Comparison of ENCODE assay signal across 1 cellular context in the genomic region with DNA sequence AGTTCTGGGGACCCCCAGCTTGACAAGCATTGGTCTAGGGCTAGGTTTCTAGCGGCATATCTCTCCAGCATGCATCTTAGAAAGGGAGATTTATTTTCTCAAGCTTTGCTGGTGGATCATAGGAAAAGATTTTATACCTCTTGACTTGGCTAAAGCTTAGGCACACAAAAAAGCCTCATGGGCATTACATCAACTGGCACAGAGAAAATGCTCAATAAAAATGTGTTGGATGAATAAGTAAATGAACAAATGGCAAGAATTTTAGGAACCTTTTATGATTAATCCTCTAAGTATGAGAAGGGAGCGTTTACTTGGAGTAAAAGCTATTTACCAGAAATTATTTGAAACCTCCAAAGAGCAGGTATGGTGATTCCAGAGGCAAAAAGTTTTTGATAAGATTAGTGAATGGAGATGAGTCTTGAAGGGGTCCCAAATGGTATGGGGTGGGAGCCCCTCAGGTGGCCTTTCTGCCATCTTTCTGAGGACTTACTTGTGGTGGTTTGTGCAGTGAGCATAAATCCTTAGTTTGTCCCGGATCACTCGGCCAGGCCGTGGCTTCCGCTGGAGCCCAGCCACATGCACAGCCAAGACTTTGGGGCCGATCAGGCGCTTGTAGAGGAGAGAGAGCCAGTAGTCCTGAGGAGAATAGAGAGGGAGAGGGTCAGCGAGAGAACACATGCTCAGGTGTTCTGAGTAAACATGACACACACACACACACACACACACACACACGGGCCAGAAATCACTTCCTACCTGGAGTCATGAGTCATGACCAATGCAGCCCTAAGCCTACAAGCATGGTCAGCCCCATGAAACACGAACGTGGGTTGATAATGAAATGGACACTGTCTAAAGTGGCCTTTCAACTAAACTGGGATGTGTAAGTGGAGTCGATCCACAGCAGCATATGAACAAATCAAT.
TF ChIP-seq lines count a peak whose summit lies in the region.

No MANE protein-coding gene starts in this region.

TF ChIP-seq in HepG2, 621 proteins besides CTCF, POLR2A, EP300 and RAD21 (continued from another document):
- TF ChIP-seq KAT2B (IDR thresholded peaks at IDR 0.05; ENCODE audit: borderline replicate concordance, low read depth, low read length) (no peak), ZC3H13 (CRISPR knock-in tag; IDR thresholded peaks at IDR 0.05) (no peak), ZBTB14 (CRISPR knock-in tag; IDR thresholded peaks at IDR 0.05) (no peak), ZNF318 (CRISPR knock-in tag; IDR thresholded peaks at IDR 0.05) (no peak), PPARG (CRISPR knock-in tag; conservative IDR thresholded peaks at IDR 0.05) (no peak), MBNL3 (CRISPR knock-in tag; conservative IDR thresholded peaks at IDR 0.05) (no peak), ZNF138 (CRISPR knock-in tag; IDR thresholded peaks at IDR 0.05; ENCODE audit: low read depth) (no peak), ESRRA (CRISPR knock-in tag; IDR thresholded peaks at IDR 0.05; ENCODE audit: low read depth) (no peak), ZMAT5 (CRISPR knock-in tag; IDR thresholded peaks at IDR 0.05; ENCODE audit: borderline replicate concordance, low read depth) (no peak), MED8 (CRISPR knock-in tag; IDR thresholded peaks at IDR 0.05; ENCODE audit: insufficient replicate concordance) (no peak), ZSCAN12 (CRISPR knock-in tag; IDR thresholded peaks at IDR 0.05) (no peak), ZNF337 (CRISPR knock-in tag; IDR thresholded peaks at IDR 0.05; ENCODE audit: borderline replicate concordance, low read depth) (no peak), ZNF567 (CRISPR knock-in tag; IDR thresholded peaks at IDR 0.05; ENCODE audit: borderline replicate concordance) (no peak), ZBTB1 (CRISPR knock-in tag; IDR thresholded peaks at IDR 0.05; ENCODE audit: borderline replicate concordance) (no peak), ZEB1 (IDR thresholded peaks at IDR 0.05; ENCODE audit: insufficient replicate concordance, low read depth) (peak; percentile 69), AKAP8 (CRISPR knock-in tag; IDR thresholded peaks at IDR 0.05) (no peak), ZNF790 (CRISPR knock-in tag; IDR thresholded peaks at IDR 0.05; ENCODE audit: borderline replicate concordance) (no peak), ZNF292 (CRISPR knock-in tag; IDR thresholded peaks at IDR 0.05; ENCODE audit: borderline replicate concordance, low read depth) (no peak), TRAFD1 (CRISPR knock-in tag; IDR thresholded peaks at IDR 0.05; ENCODE audit: borderline replicate concordance) (no peak), RXRB (CRISPR knock-in tag; IDR thresholded peaks at IDR 0.05; ENCODE audit: borderline replicate concordance) (peak; percentile 33; the same call in 1 of the 2 replicates), ZMYM2 (CRISPR knock-in tag; IDR thresholded peaks at IDR 0.05) (no peak), TCF12 (IDR thresholded peaks at IDR 0.05) (no peak), TCF12 (CRISPR knock-in tag; IDR thresholded peaks at IDR 0.05) (no peak)
- TF ChIP-seq, protein P1, sequence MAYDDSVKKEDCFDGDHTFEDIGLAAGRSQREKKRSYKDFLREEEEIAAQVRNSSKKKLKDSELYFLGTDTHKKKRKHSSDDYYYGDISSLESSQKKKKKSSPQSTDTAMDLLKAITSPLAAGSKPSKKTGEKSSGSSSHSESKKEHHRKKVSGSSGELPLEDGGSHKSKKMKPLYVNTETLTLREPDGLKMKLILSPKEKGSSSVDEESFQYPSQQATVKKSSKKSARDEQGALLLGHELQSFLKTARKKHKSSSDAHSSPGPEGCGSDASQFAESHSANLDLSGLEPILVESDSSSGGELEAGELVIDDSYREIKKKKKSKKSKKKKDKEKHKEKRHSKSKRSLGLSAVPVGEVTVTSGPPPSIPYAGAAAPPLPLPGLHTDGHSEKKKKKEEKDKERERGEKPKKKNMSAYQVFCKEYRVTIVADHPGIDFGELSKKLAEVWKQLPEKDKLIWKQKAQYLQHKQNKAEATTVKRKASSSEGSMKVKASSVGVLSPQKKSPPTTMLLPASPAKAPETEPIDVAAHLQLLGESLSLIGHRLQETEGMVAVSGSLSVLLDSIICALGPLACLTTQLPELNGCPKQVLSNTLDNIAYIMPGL (CRISPR knock-in tag; IDR thresholded peaks at IDR 0.05; ENCODE audit: borderline replicate concordance in 1 of 2, low read depth in 1 of 2) = no peak
- TF ChIP-seq, protein P2, sequence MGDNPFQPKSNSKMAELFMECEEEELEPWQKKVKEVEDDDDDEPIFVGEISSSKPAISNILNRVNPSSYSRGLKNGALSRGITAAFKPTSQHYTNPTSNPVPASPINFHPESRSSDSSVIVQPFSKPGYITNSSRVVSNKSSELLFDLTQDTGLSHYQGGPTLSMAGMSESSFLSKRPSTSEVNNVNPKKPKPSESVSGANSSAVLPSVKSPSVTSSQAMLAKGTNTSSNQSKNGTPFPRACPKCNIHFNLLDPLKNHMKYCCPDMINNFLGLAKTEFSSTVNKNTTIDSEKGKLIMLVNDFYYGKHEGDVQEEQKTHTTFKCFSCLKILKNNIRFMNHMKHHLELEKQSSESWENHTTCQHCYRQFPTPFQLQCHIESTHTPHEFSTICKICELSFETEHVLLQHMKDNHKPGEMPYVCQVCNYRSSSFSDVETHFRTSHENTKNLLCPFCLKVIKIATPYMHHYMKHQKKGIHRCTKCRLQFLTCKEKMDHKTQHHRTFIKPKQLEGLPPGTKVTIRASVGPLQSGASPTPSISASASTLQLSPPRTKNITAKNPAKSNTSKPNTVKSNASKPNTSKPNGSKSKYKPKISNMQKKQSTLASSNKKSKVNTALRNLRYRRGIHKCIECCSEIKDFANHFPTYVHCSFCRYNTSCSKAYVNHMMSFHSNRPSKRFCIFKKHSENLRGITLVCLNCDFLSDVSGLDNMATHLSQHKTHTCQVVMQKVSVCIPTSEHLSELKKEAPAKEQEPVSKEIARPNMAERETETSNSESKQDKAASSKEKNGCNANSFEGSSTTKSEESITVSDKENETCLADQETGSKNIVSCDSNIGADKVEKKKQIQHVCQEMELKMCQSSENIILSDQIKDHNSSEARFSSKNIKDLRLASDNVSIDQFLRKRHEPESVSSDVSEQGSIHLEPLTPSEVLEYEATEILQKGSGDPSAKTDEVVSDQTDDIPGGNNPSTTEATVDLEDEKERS (CRISPR knock-in tag; IDR thresholded peaks at IDR 0.05) = no peak
